ENCODE assay signal across 33 cellular contexts in genomic region chr9:121066850-121067249, GRCh38.
"Had no signal": no experiment of that assay in that cellular context is flagged by ENCODE, and none has a peak within 500 bp of the region (broad histone marks: within the 10 kb centered on the region; RNA-seq: fewer than 3 reads in every experiment).

No MANE protein-coding gene starts in this region.

- H3K4me3 ChIP-seq: MG63 had no signal

- DNase-seq: Karpas-422, MG63, NCI-H1048, NCI-H1092, NCI-H1092 treated with DMSO at 0.1 percent for 48 hours, NCI-H1105, NCI-H1105 treated with DMSO at 0.1 percent for 48 hours, NCI-H1417, NCI-H1417 treated with DMSO at 0.1 percent for 48 hours, NCI-H1436, NCI-H1436 treated with DMSO at 0.1 percent for 48 hours, NCI-H146, NCI-H1694, NCI-H1694 treated with DMSO at 0.1 percent for 48 hours, NCI-H187, NCI-H187 treated with DMSO at 0.1 percent for 48 hours, NCI-H1930, NCI-H2029, NCI-H2029 treated with DMSO at 0.1 percent for 48 hours, NCI-H2081, NCI-H2081 treated with DMSO at 0.1 percent for 48 hours, NCI-H2107, NCI-H2171, NCI-H2171 treated with DMSO at 0.1 percent for 48 hours, NCI-H2227 treated with DMSO at 0.1 percent for 48 hours, NCI-H226, NCI-H345, NCI-H446, NCI-H446 treated with DMSO at 0.1 percent for 48 hours, NCI-H510A, NCI-H510A treated with DMSO at 0.1 percent for 48 hours, NCI-H524, NCI-H524 treated with DMSO at 0.1 percent for 48 hours had no signal

- H3K27me3 ChIP-seq: MG63 had no signal

- H3K36me3 ChIP-seq: MG63 had no signal
